Comparison of ENCODE assay signal across 9 cellular contexts in genomic region chr19:40608957-40609356, GRCh38. TPM values are rescaled to one million over a fixed set of nuclear protein-coding genes. Genes with fewer than 3 reads are reported as not detected.
DNase-seq lines count a peak whose midpoint lies in the region; ATAC-seq and TF ChIP-seq lines count a peak whose summit lies in the region.
"Had no signal": no experiment of that assay in that cellular context is flagged by ENCODE, and none has a peak within 500 bp of the region (broad histone marks: within the 10 kb centered on the region; RNA-seq: fewer than 3 reads in every experiment).

No MANE protein-coding gene starts in this region.

- no peak for TF ChIP-seq POLR2A in esophagus muscularis mucosa (IDR thresholded peaks at IDR 0.05; ENCODE audit: low read depth)
- TF ChIP-seq POLR2A in spleen (IDR thresholded peaks at IDR 0.05): no peak

- H3K23ac ChIP-seq in H9 (ENCODE audit: insufficient read length, low read depth, low read length): no peak overlapping the region

- H3K56ac ChIP-seq in H9 (ENCODE audit: insufficient read length, low read depth, low read length): no peak overlapping the region

- no peak overlapping the region for H3T11ph ChIP-seq in H9 (ENCODE audit: low read length)

- H3K23me2 ChIP-seq in H9 (ENCODE audit: insufficient read length, low read depth, low read length, poor library complexity, severe bottlenecking): peaks cover 23% of the 10 kb centered on the region

- no peak overlapping the region for H2AK5ac ChIP-seq in H9 (ENCODE audit: insufficient read length, low read length)

- H2BK5ac ChIP-seq in H9 (ENCODE audit: insufficient read length, low read length): no peak overlapping the region

- no peak overlapping the region for H3K18ac ChIP-seq in H9 (ENCODE audit: insufficient read length, low read depth, low read length)

- no peak for DNase-seq in H9
- no peak for DNase-seq in RWPE1 (ENCODE audit: low spot score)
- no peak for DNase-seq in esophagus muscularis mucosa (ENCODE audit: extremely low spot score)
- no peak for DNase-seq in spleen
- no peak for DNase-seq in stimulated activated CD4-positive, alpha-beta T cell treated with anti-CD3 and anti-CD28 coated beads, Interleukin-4, amount 100 ng/mL, for 1 hour
- DNase-seq in brain microvascular endothelial cell: no peak
- DNase-seq: GOT3, NCI-H524 had no signal

- in situ Hi-C loops in brain microvascular endothelial cell (cut with HindIII; ENCODE audit: low pct_ligation_motif_present, low sequenced_read_pairs): no loop called here

- H3K79me1 ChIP-seq in H9 (ENCODE audit: insufficient read depth, low read depth, low read length, poor library complexity, severe bottlenecking): no peaks in the 10 kb centered on the region

- H3K9ac ChIP-seq in H9 (ENCODE audit: extremely low read depth, insufficient read length, low read length): no peak overlapping the region

- peaks cover 74% of the 10 kb centered on the region for H3K27me3 Mint-ChIP-seq in H9 (ENCODE audit: low read depth)

- H4K91ac ChIP-seq in H9 (ENCODE audit: insufficient read length, low read depth, low read length): no peak overlapping the region

- CTCF ChIA-PET in RWPE1 (lab: Yijun Ruan, JAX): interaction anchor here (3.7 kb wide), 1 partner anchor 26 kb away, joined by 18 read pairs; no protein-coding TSS in a partner anchor

- H3K27ac Mint-ChIP-seq in H9: no peak overlapping the region

- H3K79me2 ChIP-seq in H9 (ENCODE audit: insufficient read depth, low read length): no peaks in the 10 kb centered on the region

- peaks cover 4 to 22% (median 11%) of the 10 kb centered on the region in 3 experiments; a peak in 5 of 7 replicates for H3K36me3 Mint-ChIP-seq in H9 (ENCODE audit: insufficient read depth in 1 of 3, low read depth in 3 of 3)

- no peak overlapping the region for H2AFZ ChIP-seq in H9 (ENCODE audit: low read length)

- no peak overlapping the region for H3K27ac ChIP-seq in H9 (ENCODE audit: insufficient read length, low read depth, low read length)
- peak overlapping the region; percentile 99 for H3K27ac ChIP-seq in RWPE1
- peak overlapping the region in 3 of 4 donors; percentile 59 to 80 (median 75) for H3K27ac ChIP-seq in esophagus muscularis mucosa (replicated peaks in 1 of 4)
- peak overlapping the region; percentile 82 to 93 (median 88) for H3K27ac ChIP-seq in spleen
- H3K27ac ChIP-seq in brain microvascular endothelial cell: no peak overlapping the region

- H3K4me1 ChIP-seq in H9 (ENCODE audit: insufficient read depth, low read length) (no peaks in the 10 kb centered on the region), esophagus muscularis mucosa (peaks cover 39 to 72% (median 60%) of the 10 kb centered on the region in 4 donors), spleen (peaks cover 30 to 85% (median 62%) of the 10 kb centered on the region in 6 donors)

- TF ChIP-seq CTCF in H9 (conservative IDR thresholded peaks at IDR 0.05) (no peak), RWPE1 (conservative IDR thresholded peaks at IDR 0.05; ENCODE audit: low read depth) (no peak), esophagus muscularis mucosa (IDR thresholded peaks at IDR 0.05) (no peak), spleen (IDR thresholded peaks at IDR 0.05 in 8 of 11, conservative IDR thresholded peaks at IDR 0.05 in 3 of 11) (no peak), brain microvascular endothelial cell (IDR thresholded peaks at IDR 0.05; ENCODE audit: low read depth, low read length, missing control alignments) (no peak)

- peak overlapping the region; percentile 63 to 84 for H3K4me3 Mint-ChIP-seq in H9

- H3K9me3 Mint-ChIP-seq in H9: no peaks in the 10 kb centered on the region; a peak in 2 of 5 replicates

- intact Hi-C loops in esophagus muscularis mucosa (cut with DNase I): no loop called here
- intact Hi-C loops in spleen (cut with DNase I; ENCODE audit: low total_unique reads): no loop called here

- no peak overlapping the region for H3K14ac ChIP-seq in H9 (ENCODE audit: insufficient read depth, low read length)

- peaks cover 25 to 52% of the 10 kb centered on the region in 2 experiments for H3K4me1 Mint-ChIP-seq in H9

- no peak overlapping the region for H4K8ac ChIP-seq in H9 (replicated peaks; ENCODE audit: insufficient read length, low read depth, low read length)

- H3K4me3 ChIP-seq in esophagus muscularis mucosa (no peak overlapping the region), spleen (peak overlapping the region in 4 of 8 donors; percentile 48 to 73 (median 51)), brain microvascular endothelial cell (ENCODE audit: low read depth, low read length) (no peak overlapping the region)

- H3K27me3 ChIP-seq in H9 (ENCODE audit: insufficient read depth, low read length): peaks cover 8% of the 10 kb centered on the region; the same call in 1 of the 2 replicates
- peaks cover 5 to 32% (median 7%) of the 10 kb centered on the region in 4 donors for H3K27me3 ChIP-seq in esophagus muscularis mucosa
- peaks cover 0 to 78% (median 0%) of the 10 kb centered on the region in 7 donors for H3K27me3 ChIP-seq in spleen (replicated peaks in 1 of 7)
- no peaks in the 10 kb centered on the region for H3K27me3 ChIP-seq in brain microvascular endothelial cell (replicated peaks)

- no peak overlapping the region for H3K4ac ChIP-seq in H9 (ENCODE audit: low read depth, low read length)

- no peak for TF ChIP-seq EP300 in esophagus muscularis mucosa (IDR thresholded peaks at IDR 0.05)

- H3K9me3 ChIP-seq in H9 (ENCODE audit: control insufficient read depth, low read depth, low read length) (no peaks in the 10 kb centered on the region), esophagus muscularis mucosa (no peaks in the 10 kb centered on the region), spleen (no peaks in the 10 kb centered on the region)

- WGBS in H9 (ENCODE audit: extremely low coverage, insufficient read length, low lambda C conversion rate): no CpG with 5 or more reads among the region's 4 CpGs
- WGBS in esophagus muscularis mucosa: 82% methylated on average over 4 of the region's 4 CpGs
- WGBS in spleen, 5 donors: 70 to 84% (median 80%) methylated on average over 4 of the region's 4 CpGs

- H4K5ac ChIP-seq in H9 (ENCODE audit: insufficient read length, low read depth, low read length): no peak overlapping the region

- H2BK15ac ChIP-seq in H9 (ENCODE audit: low read depth, low read length): no peak overlapping the region

- POLR2A ChIA-PET in RWPE1 (lab: Yijun Ruan, JAX; ENCODE audit: low non-redundant PET): no interaction called here

- H3K4me2 ChIP-seq in H9 (ENCODE audit: insufficient read depth, insufficient read length, low read length): peak overlapping the region; percentile 73

- no peak for ATAC-seq in HG02852 (IDR thresholded peaks at IDR 0.05; ENCODE audit: unreplicated experiment)

- no peak overlapping the region for H2BK12ac ChIP-seq in H9 (ENCODE audit: insufficient read length, low read depth, low read length)

- H2BK20ac ChIP-seq in H9 (ENCODE audit: low read depth, low read length, poor library complexity, severe bottlenecking): no peak overlapping the region

- H2BK120ac ChIP-seq in H9 (ENCODE audit: low read depth, low read length, poor library complexity, severe bottlenecking): no peak overlapping the region

- H4K20me1 ChIP-seq in H9 (ENCODE audit: control insufficient read depth, insufficient read depth, insufficient read length): peaks cover 2% of the 10 kb centered on the region

- H3K36me3 ChIP-seq in esophagus muscularis mucosa: peaks cover 0 to 4% (median 0%) of the 10 kb centered on the region in 4 donors
- H3K36me3 ChIP-seq in spleen: no peaks in the 10 kb centered on the region
- no peaks in the 10 kb centered on the region for H3K36me3 ChIP-seq in brain microvascular endothelial cell (replicated peaks)

RNA-seq across cellular contexts. Expression of gene LTBP4, which starts 7.8 kb away (rescaled TPM):
- total RNA-seq in H9 (2021) (115 and 129 TPM in 2 replicates), esophagus muscularis mucosa (100 to 1,000 TPM; 358 to 430 (median 397) TPM), spleen (100 to 1,000 TPM in 6 of 7 donors, 10 to 100 TPM in 1; 66.0 to 197 (median 186) TPM)
- 100 to 1,000 TPM in 1 of 3 donors, 10 to 100 TPM in 2; 26.5 to 107 (median 34.3) TPM for polyA plus RNA-seq in spleen

RNA-seq across cellular contexts. Expression of gene SHKBP1, which starts 32.3 kb away (rescaled TPM):
- total RNA-seq in H9 (2021) (90.9 and 92.9 TPM in 2 replicates), esophagus muscularis mucosa (10 to 100 TPM; 39.5 to 82.7 (median 52.7) TPM), spleen (100 to 1,000 TPM; 127 to 282 (median 151) TPM)
- polyA plus RNA-seq in spleen: 100 to 1,000 TPM; 102 to 164 (median 152) TPM

Comparison
In these comparisons a context has a peak if more than half of its experiments do, and no peak if none do; other contexts are left out.
1. H3K27ac ChIP-seq: peak in RWPE1 (single experiment), esophagus muscularis mucosa (3 of 4) and spleen (8 of 8); none in H9 (single experiment) and brain microvascular endothelial cell (single experiment).